In the genomic region with DNA sequence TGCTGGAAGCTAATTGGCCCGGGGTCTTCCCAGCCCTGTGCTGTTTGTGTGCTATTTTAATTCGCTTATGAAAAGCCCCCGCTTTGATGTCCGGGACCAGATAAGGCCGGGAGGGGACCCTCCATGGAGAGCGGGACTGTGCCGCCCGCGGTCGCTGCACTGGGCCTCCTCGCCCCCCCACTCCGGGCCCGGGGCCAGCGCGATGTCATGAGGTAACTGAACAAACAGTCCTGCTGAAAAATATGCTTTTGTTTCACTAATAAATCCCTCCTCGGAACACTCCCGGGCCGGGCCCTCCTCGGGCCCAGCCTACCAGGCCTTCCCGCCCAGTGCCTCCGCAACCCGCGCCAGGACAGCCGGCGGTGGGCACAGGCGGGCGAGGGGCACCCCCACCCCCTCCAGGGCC, we compare ENCODE assay signal across 10 cellular contexts.
DNase-seq lines count a peak whose midpoint lies in the region; ATAC-seq and FAIRE-seq lines count a peak whose summit lies in the region.
"Had no signal": no experiment of that assay in that cellular context is flagged by ENCODE, and none has a peak within 500 bp of the region (broad histone marks: within the 10 kb centered on the region; RNA-seq: fewer than 3 reads in every experiment).

No MANE protein-coding gene starts in this region.

- H3K27ac ChIP-seq in SJCRH30 (no peak overlapping the region), small intestine (ENCODE audit: low read depth in 1 of 2, low read length in 1 of 2) (no peak overlapping the region)
- H3K27ac ChIP-seq: HL-60 had no signal

- H3K4me3 ChIP-seq in SJCRH30 (peak overlapping the region; percentile 37), small intestine (ENCODE audit: low read depth in 1 of 2, low read length in 2 of 2) (no peak overlapping the region)

- H3K4me1 ChIP-seq in SJCRH30 (no peaks in the 10 kb centered on the region; the same call in 1 of the 2 replicates), small intestine (ENCODE audit: control insufficient read depth in 2 of 2, insufficient read depth in 1 of 2, low read depth in 1 of 2, low read length in 1 of 2) (no peaks in the 10 kb centered on the region)

- ATAC-seq in Right ventricle myocardium superior (ENCODE audit: poor library complexity) (peak; percentile 65), HG02759 (IDR thresholded peaks at IDR 0.05; ENCODE audit: unreplicated experiment) (no peak)

- H3K36me3 ChIP-seq in SJCRH30 (no peaks in the 10 kb centered on the region), small intestine (ENCODE audit: control insufficient read depth in 2 of 2, insufficient read depth in 2 of 2, low read length in 2 of 2) (no peaks in the 10 kb centered on the region)

- FAIRE-seq in small intestine (lab: Jason Lieb, UNC): no peak

- H3K27me3 ChIP-seq in SJCRH30: peaks cover 18% of the 10 kb centered on the region
- H3K27me3 ChIP-seq in small intestine (ENCODE audit: control insufficient read depth in 2 of 2, insufficient read depth in 2 of 2, low read length in 2 of 2): no peaks in the 10 kb centered on the region

- intact Hi-C loops in Right ventricle myocardium superior (cut with DNase I): no loop called here

- 43 to 72% (median 68%) methylated on average over 26 to 27 of the region's 27 CpGs for WGBS in small intestine, 3 donors

- DNase-seq in COLO668 (lab: John Stamatoyannopoulos, UW; ENCODE audit: unreplicated experiment): peak; percentile 10
- DNase-seq in SJCRH30: peak; percentile 14 to 25
- DNase-seq in Right ventricle myocardium superior: peak; percentile 87
- DNase-seq in pons (ENCODE audit: low spot score): peak; percentile 31
- DNase-seq in stimulated activated CD4-positive, alpha-beta T cell treated with anti-CD3 and anti-CD28 coated beads, Interleukin-15, amount 100 ng/mL, for 24 hours: no peak
- DNase-seq in small intestine: no peak
- DNase-seq in NCI-H82 (lab: John Stamatoyannopoulos, UW): no peak
- DNase-seq: activated CD4-positive, alpha-beta T cell treated with anti-CD3 and anti-CD28 coated beads for 48 hours had no signal

- H3K9me3 ChIP-seq in SJCRH30 (replicated peaks) (0 out of 2 replicates have a peak, but pooled peaks cover 4% of the 10 kb centered on the region), small intestine (ENCODE audit: control insufficient read depth, low read depth) (no peaks in the 10 kb centered on the region)

Comparison
In these comparisons a context has a peak if more than half of its experiments do, and no peak if none do; other contexts are left out.
1. DNase-seq: peak in COLO668 (single experiment), SJCRH30 (2 of 2), Right ventricle myocardium superior (single experiment) and pons (single experiment); none in stimulated activated CD4-positive, alpha-beta T cell treated with anti-CD3 and anti-CD28 coated beads, Interleukin-15, amount 100 ng/mL, for 24 hours (single experiment), small intestine (single experiment) and NCI-H82 (single experiment).